In the genomic region with DNA sequence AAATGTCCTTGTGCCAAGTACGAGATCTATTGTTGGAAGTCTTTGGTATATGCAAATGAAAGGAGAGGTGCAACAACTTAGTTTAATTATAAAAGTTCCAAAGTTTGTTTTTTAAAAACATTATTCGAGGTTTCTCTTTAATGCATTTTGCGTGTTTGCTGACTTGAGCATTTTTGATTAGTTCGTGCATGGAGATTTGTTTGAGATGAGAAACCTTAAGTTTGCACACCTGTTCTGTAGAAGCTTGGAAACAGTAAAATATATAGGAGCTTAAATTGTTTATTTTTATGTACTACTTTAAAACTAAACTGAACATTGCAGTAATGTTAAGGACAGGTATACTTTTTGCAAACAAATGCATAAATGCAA, we compare ENCODE assay signal across 13 cellular contexts. TPM values are rescaled to one million over a fixed set of nuclear protein-coding genes. Genes with fewer than 3 reads are reported as not detected.
DNase-seq lines count a peak whose midpoint lies in the region; ATAC-seq, FAIRE-seq and TF ChIP-seq lines count a peak whose summit lies in the region.
"Had no signal": no experiment of that assay in that cellular context is flagged by ENCODE, and none has a peak within 500 bp of the region (broad histone marks: within the 10 kb centered on the region; RNA-seq: fewer than 3 reads in every experiment).

No MANE protein-coding gene starts in this region.

- H3K9me3 ChIP-seq in keratinocyte (ENCODE audit: control insufficient read depth, low read depth, low read length) (peaks cover 3% of the 10 kb centered on the region), thoracic aorta (no peaks in the 10 kb centered on the region)

- H3K9me3 Mint-ChIP-seq in activated naive CD4-positive, alpha-beta T cell treated with anti-CD3 and anti-CD28 coated beads for 36 hours = no peaks in the 10 kb centered on the region
- H3K9me3 Mint-ChIP-seq in activated naive CD8-positive, alpha-beta T cell treated with anti-CD3 and anti-CD28 coated beads, Interleukin-2, amount 50 U/mL, for 24 hours = no peaks in the 10 kb centered on the region

- H3K27me3 ChIP-seq in keratinocyte (ENCODE audit: control insufficient read depth, extremely low read depth, insufficient read depth, low read length) (peaks cover 9% of the 10 kb centered on the region), thoracic aorta (replicated peaks; ENCODE audit: insufficient read depth) (no peaks in the 10 kb centered on the region)
- H3K27me3 ChIP-seq: BLaER1 had no signal

- DNase-seq in activated naive CD4-positive, alpha-beta T cell treated with anti-CD3 and anti-CD28 coated beads for 36 hours = no peak
- DNase-seq in activated naive CD4-positive, alpha-beta T cell treated with Interleukin-2 at 50 U/mL for 16 hours = no peak
- no peak for DNase-seq in activated naive CD8-positive, alpha-beta T cell treated with anti-CD3 and anti-CD28 coated beads, Interleukin-2, amount 50 U/mL, for 24 hours
- no peak for DNase-seq in keratinocyte (ENCODE audit: low read depth, low spot score)
- DNase-seq in thoracic aorta (ENCODE audit: low spot score) = no peak
- DNase-seq in NAMALWA (ENCODE audit: low spot score) = no peak
- DNase-seq in omental fat pad (ENCODE audit: low spot score) = no peak
- DNase-seq: NCI-H2107 had no signal

- H3K79me2 ChIP-seq in keratinocyte (ENCODE audit: control insufficient read depth, insufficient read depth, low read length) = peaks cover 9% of the 10 kb centered on the region

- H2AFZ ChIP-seq in keratinocyte (ENCODE audit: control insufficient read depth, low read length) = no peak overlapping the region

- no peak for TF ChIP-seq CTCF in keratinocyte (optimal IDR thresholded peaks at IDR 0.05 in 1 of 3, IDR thresholded peaks at IDR 0.05 in 1 of 3, conservative IDR thresholded peaks at IDR 0.05 in 1 of 3; ENCODE audit: extremely low read depth in 1 of 3, insufficient read depth in 2 of 3, low read length in 3 of 3)
- no peak for TF ChIP-seq CTCF in thoracic aorta (IDR thresholded peaks at IDR 0.05)
- no peak for TF ChIP-seq CTCF in omental fat pad (IDR thresholded peaks at IDR 0.05)

- H3K27ac Mint-ChIP-seq in activated naive CD4-positive, alpha-beta T cell treated with anti-CD3 and anti-CD28 coated beads for 36 hours = no peak overlapping the region
- no peak overlapping the region for H3K27ac Mint-ChIP-seq in activated naive CD8-positive, alpha-beta T cell treated with anti-CD3 and anti-CD28 coated beads, Interleukin-2, amount 50 U/mL, for 24 hours

- H3K9ac ChIP-seq in keratinocyte (ENCODE audit: control insufficient read depth, extremely low read depth, insufficient read depth, low read length) = peak overlapping the region; percentile 38
- H3K9ac ChIP-seq: BLaER1 had no signal

- intact Hi-C loops in activated naive CD4-positive, alpha-beta T cell treated with anti-CD3 and anti-CD28 coated beads for 36 hours (cut with micrococcal nuclease) = loop anchor here (10.0 kb wide), 2 partner anchors 442 to 688 kb away; a partner anchor contains a TSS

- no peak for ATAC-seq in activated naive CD8-positive, alpha-beta T cell treated with anti-CD3 and anti-CD28 coated beads, Interleukin-2, amount 50 U/mL, for 24 hours
- ATAC-seq in thoracic aorta (ENCODE audit: insufficient number of reproducible peaks, low FRiP score, low read depth) (no peak), omental fat pad (ENCODE audit: low FRiP score) (no peak), HG02610 (IDR thresholded peaks at IDR 0.05; ENCODE audit: unreplicated experiment) (no peak)

- peak overlapping the region; percentile 44 to 72 (median 67) for H3K4me3 ChIP-seq in keratinocyte (ENCODE audit: control insufficient read depth in 2 of 3, extremely low read depth in 1 of 3, insufficient read depth in 2 of 3, low read depth in 1 of 3, low read length in 3 of 3)
- H3K4me3 ChIP-seq in thoracic aorta = peak overlapping the region; percentile 70
- H3K4me3 ChIP-seq: SK-N-MC had no signal

- peak overlapping the region; percentile 59 for H3K4me3 Mint-ChIP-seq in activated naive CD4-positive, alpha-beta T cell treated with anti-CD3 and anti-CD28 coated beads for 36 hours
- H3K4me3 Mint-ChIP-seq in activated naive CD8-positive, alpha-beta T cell treated with anti-CD3 and anti-CD28 coated beads, Interleukin-2, amount 50 U/mL, for 24 hours = peak overlapping the region; percentile 65

- H4K20me1 ChIP-seq in keratinocyte (ENCODE audit: control insufficient read depth, extremely low read depth, insufficient read depth, low read length) = no peaks in the 10 kb centered on the region
- H4K20me1 ChIP-seq: BLaER1 had no signal

- FAIRE-seq in keratinocyte (lab: Jason Lieb, UNC) = no peak
- FAIRE-seq: frontal cortex, H54 had no signal

- no peaks in the 10 kb centered on the region for H3K9me1 ChIP-seq in keratinocyte (ENCODE audit: control insufficient read depth, extremely low read depth, insufficient read depth, low read length)

- H3K36me3 Mint-ChIP-seq in activated naive CD4-positive, alpha-beta T cell treated with anti-CD3 and anti-CD28 coated beads for 36 hours (ENCODE audit: low read depth) = peaks cover 6% of the 10 kb centered on the region
- peaks cover 10% of the 10 kb centered on the region for H3K36me3 Mint-ChIP-seq in activated naive CD8-positive, alpha-beta T cell treated with anti-CD3 and anti-CD28 coated beads, Interleukin-2, amount 50 U/mL, for 24 hours (ENCODE audit: low read depth)

- CTCF ChIA-PET in activated naive CD4-positive, alpha-beta T cell treated with anti-CD3 and anti-CD28 coated beads for 36 hours (lab: Charles Lee) = interaction anchor here (0.6 to 2.2 kb wide), 3 partner anchors 113 to 745 kb away, joined by 3 to 9 read pairs (median 7); no protein-coding TSS in a partner anchor

- dilution Hi-C loops in keratinocyte (cut with MboI; ENCODE audit: extremely low pct_ligation_motif_present, low sequenced_read_pairs) = no loop called here

- peak overlapping the region; percentile 86 for H3K4me2 ChIP-seq in keratinocyte (ENCODE audit: control insufficient read depth, extremely low read depth, insufficient read depth, low read depth, low read length)
- H3K4me2 ChIP-seq: BLaER1 had no signal

- H3K27me3 Mint-ChIP-seq in activated naive CD4-positive, alpha-beta T cell treated with anti-CD3 and anti-CD28 coated beads for 36 hours (ENCODE audit: low read depth) = peaks cover 22% of the 10 kb centered on the region
- H3K27me3 Mint-ChIP-seq in activated naive CD8-positive, alpha-beta T cell treated with anti-CD3 and anti-CD28 coated beads, Interleukin-2, amount 50 U/mL, for 24 hours = peaks cover 31% of the 10 kb centered on the region

- no peaks in the 10 kb centered on the region for H3K36me3 ChIP-seq in keratinocyte (ENCODE audit: control insufficient read depth in 2 of 2, extremely low read depth in 1 of 2, insufficient read depth in 2 of 2, low read length in 2 of 2)
- H3K36me3 ChIP-seq in thoracic aorta = no peaks in the 10 kb centered on the region
- H3K36me3 ChIP-seq: BLaER1 had no signal

- H3K4me1 ChIP-seq in keratinocyte (ENCODE audit: control insufficient read depth, extremely low read depth, insufficient read depth, low read length) = peaks cover 24% of the 10 kb centered on the region
- H3K4me1 ChIP-seq in thoracic aorta (ENCODE audit: control insufficient read depth in 1 of 2, low read depth in 2 of 2) = peaks cover 3 to 33% of the 10 kb centered on the region in 2 donors

- H3K27ac ChIP-seq in keratinocyte (ENCODE audit: control insufficient read depth, insufficient read depth, low read length) (no peak overlapping the region), thoracic aorta (no peak overlapping the region)
- H3K27ac ChIP-seq: BLaER1, SK-N-MC had no signal

- peaks cover 30% of the 10 kb centered on the region for H3K4me1 Mint-ChIP-seq in activated naive CD4-positive, alpha-beta T cell treated with anti-CD3 and anti-CD28 coated beads for 36 hours (ENCODE audit: low read depth)
- H3K4me1 Mint-ChIP-seq in activated naive CD8-positive, alpha-beta T cell treated with anti-CD3 and anti-CD28 coated beads, Interleukin-2, amount 50 U/mL, for 24 hours = peaks cover 33% of the 10 kb centered on the region

RNA-seq across cellular contexts. Expression of a gene that starts 2.3 kb away (rescaled TPM):
- total RNA-seq in activated naive CD4-positive, alpha-beta T cell treated with anti-CD3 and anti-CD28 coated beads for 36 hours = 1 to 10 TPM; 4.1 to 5.1 TPM
- polyA plus RNA-seq in keratinocyte = 7.0 to 24.7 TPM (median 12.0 TPM) in 3 replicates
- polyA plus RNA-seq in keratinocyte (2011; ENCODE audit: low read depth) = 17.8 TPM
- 5.7 and 14.0 TPM in 2 replicates for polyA plus RNA-seq in keratinocyte (2011; cell fraction: cytosol; rRNA removed)
- 13.2 and 20.8 TPM in 2 replicates for polyA plus RNA-seq in keratinocyte (2011; cell fraction: nucleus; rRNA removed)
- polyA plus RNA-seq in keratinocyte (2012; ENCODE audit: low replicate concordance) = 17.5 and 36.4 TPM in 2 replicates
- polyA minus RNA-seq in keratinocyte = 8.0 to 47.7 TPM (median 16.7 TPM) in 3 replicates
- polyA minus RNA-seq in keratinocyte (2011; cell fraction: cytosol; rRNA and poly(A)+ RNA removed) = 49.5 TPM
- 13.4 and 19.9 TPM in 2 replicates for polyA minus RNA-seq in keratinocyte (2011; cell fraction: nucleus; rRNA and poly(A)+ RNA removed)
- total RNA-seq in thoracic aorta (10 to 100 TPM; 28.5 to 33.7 TPM), omental fat pad (10 to 100 TPM in 3 of 4 donors, 1 to 10 TPM in 1; 4.7 to 23.4 (median 17.5) TPM)

RNA-seq across cellular contexts. Expression of a gene that starts 6.9 kb away (rescaled TPM):
- total RNA-seq in activated naive CD4-positive, alpha-beta T cell treated with anti-CD3 and anti-CD28 coated beads for 36 hours = not detected
- 0.45 to 0.92 TPM (median 0.81 TPM) in 3 replicates for polyA plus RNA-seq in keratinocyte
- polyA plus RNA-seq in keratinocyte (2011; ENCODE audit: low read depth) = not detected
- 0.53 and 0.61 TPM in 2 replicates for polyA plus RNA-seq in keratinocyte (2011; cell fraction: cytosol; rRNA removed)
- polyA plus RNA-seq in keratinocyte (2011; cell fraction: nucleus; rRNA removed) = 0.41 and 0.75 TPM in 2 replicates
- polyA plus RNA-seq in keratinocyte (2012; ENCODE audit: low replicate concordance) = 0.56 and 0.66 TPM in 2 replicates
- polyA minus RNA-seq in keratinocyte = 0.99 TPM in 1 of 3 replicates, not detected in the others
- polyA minus RNA-seq in keratinocyte (2011; cell fraction: cytosol; rRNA and poly(A)+ RNA removed) = not detected
- 0.53 TPM in 1 of 2 replicates, not detected in the other for polyA minus RNA-seq in keratinocyte (2011; cell fraction: nucleus; rRNA and poly(A)+ RNA removed)
- total RNA-seq in thoracic aorta (not detected), omental fat pad (1 to 10 TPM in 3 of 4 donors, under 1 TPM in 1; 0.63 to 3.2 (median 2.1) TPM)

RNA-seq across cellular contexts. Expression of a gene that starts 38.3 kb away (rescaled TPM):
- 10 to 100 TPM; 21.3 to 23.4 TPM for total RNA-seq in activated naive CD4-positive, alpha-beta T cell treated with anti-CD3 and anti-CD28 coated beads for 36 hours
- polyA plus RNA-seq in keratinocyte = 22.8 to 40.8 TPM (median 40.7 TPM) in 3 replicates
- polyA plus RNA-seq in keratinocyte (2011; ENCODE audit: low read depth) = 40.0 TPM
- 11.8 and 31.7 TPM in 2 replicates for polyA plus RNA-seq in keratinocyte (2011; cell fraction: cytosol; rRNA removed)
- 79.1 TPM in 2 replicates for polyA plus RNA-seq in keratinocyte (2011; cell fraction: nucleus; rRNA removed)
- 21.0 and 29.6 TPM in 2 replicates for polyA plus RNA-seq in keratinocyte (2012; ENCODE audit: low replicate concordance)
- polyA minus RNA-seq in keratinocyte = 10.2 to 42.3 TPM (median 42.1 TPM) in 3 replicates
- polyA minus RNA-seq in keratinocyte (2011; cell fraction: cytosol; rRNA and poly(A)+ RNA removed) = 21.1 TPM
- 30.1 and 85.7 TPM in 2 replicates for polyA minus RNA-seq in keratinocyte (2011; cell fraction: nucleus; rRNA and poly(A)+ RNA removed)
- total RNA-seq in thoracic aorta = 10 to 100 TPM; 37.9 to 43.3 TPM
- total RNA-seq in omental fat pad = 10 to 100 TPM; 35.9 to 54.2 (median 43.7) TPM

RNA-seq across cellular contexts. Expression of a gene that starts 39.2 kb away (rescaled TPM):
- 10 to 100 TPM; 22.6 to 23.5 TPM for total RNA-seq in activated naive CD4-positive, alpha-beta T cell treated with anti-CD3 and anti-CD28 coated beads for 36 hours
- 5.3 to 6.8 TPM (median 5.7 TPM) in 3 replicates for polyA plus RNA-seq in keratinocyte
- 1.9 TPM for polyA plus RNA-seq in keratinocyte (2011; ENCODE audit: low read depth)
- 3.4 and 4.4 TPM in 2 replicates for polyA plus RNA-seq in keratinocyte (2011; cell fraction: cytosol; rRNA removed)
- polyA plus RNA-seq in keratinocyte (2011; cell fraction: nucleus; rRNA removed) = 14.0 and 14.2 TPM in 2 replicates
- polyA plus RNA-seq in keratinocyte (2012; ENCODE audit: low replicate concordance) = 3.5 and 4.4 TPM in 2 replicates
- polyA minus RNA-seq in keratinocyte = 10.0 to 14.2 TPM (median 10.8 TPM) in 3 replicates
- polyA minus RNA-seq in keratinocyte (2011; cell fraction: cytosol; rRNA and poly(A)+ RNA removed) = 4.2 TPM
- polyA minus RNA-seq in keratinocyte (2011; cell fraction: nucleus; rRNA and poly(A)+ RNA removed) = 7.2 and 13.2 TPM in 2 replicates
- 10 to 100 TPM; 13.5 to 16.9 TPM for total RNA-seq in thoracic aorta
- 10 to 100 TPM in 1 of 4 donors, 1 to 10 TPM in 3; 5.5 to 12.3 (median 8.6) TPM for total RNA-seq in omental fat pad
